9 cellular contexts compared by ENCODE assay signal in genomic region chr5:115461506-115462290, GRCh38.
DNase-seq lines count a peak whose midpoint lies in the region; ATAC-seq lines count a peak whose summit lies in the region.
"Had no signal": no experiment of that assay in that cellular context is flagged by ENCODE, and none has a peak within 500 bp of the region (broad histone marks: within the 10 kb centered on the region; RNA-seq: fewer than 3 reads in every experiment).

No MANE protein-coding gene starts in this region.

- POLR2A ChIA-PET in naive thymus-derived CD4-positive, alpha-beta T cell (lab: Charles Lee), result no interaction called here

- no peaks in the 10 kb centered on the region for H3K36me3 ChIP-seq in naive thymus-derived CD4-positive, alpha-beta T cell (ENCODE audit: control insufficient read depth in 2 of 3, insufficient read depth in 3 of 3, low read length in 3 of 3)

- DNase-seq in activated T-cell treated with anti-CD3 and anti-CD28 coated beads, Interleukin-2, amount 50 U/mL, for 48 hours, result peak; percentile 57 to 62
- peak in 1 of 9 donors; percentile 28 for DNase-seq in naive thymus-derived CD4-positive, alpha-beta T cell
- DNase-seq in NCI-H2196 (lab: John Stamatoyannopoulos, UW; ENCODE audit: unreplicated experiment) (no peak), pons (ENCODE audit: low spot score) (no peak), cortex of kidney (lab: John Stamatoyannopoulos, UW) (no peak), occipital lobe (lab: John Stamatoyannopoulos, UW) (no peak)
- DNase-seq: hypothalamus had no signal

- no peak overlapping the region for H3K27ac ChIP-seq in naive thymus-derived CD4-positive, alpha-beta T cell (ENCODE audit: low read depth, low read length)

- intact Hi-C loops in naive thymus-derived CD4-positive, alpha-beta T cell (cut with micrococcal nuclease), result loop anchor here in 1 of 2 donors (5.0 kb wide), 1 partner anchor 84 kb away; no protein-coding TSS in a partner anchor

- H3K27me3 Mint-ChIP-seq in naive thymus-derived CD4-positive, alpha-beta T cell, result peaks cover 20 to 38% (median 21%) of the 10 kb centered on the region in 5 donors

- no peak overlapping the region for H3K27ac Mint-ChIP-seq in naive thymus-derived CD4-positive, alpha-beta T cell

- no peaks in the 10 kb centered on the region for H3K27me3 ChIP-seq in naive thymus-derived CD4-positive, alpha-beta T cell (ENCODE audit: control insufficient read depth in 2 of 2, insufficient read depth in 2 of 2, low read length in 2 of 2)

- no peak overlapping the region for H3K4me3 ChIP-seq in naive thymus-derived CD4-positive, alpha-beta T cell (ENCODE audit: low read length)

- H3K4me1 ChIP-seq in naive thymus-derived CD4-positive, alpha-beta T cell (ENCODE audit: control insufficient read depth in 2 of 2, insufficient read depth in 2 of 2, low read length in 2 of 2), result no peaks in the 10 kb centered on the region

- CTCF ChIA-PET in naive thymus-derived CD4-positive, alpha-beta T cell (lab: Charles Lee), result no interaction called here

- H3K9me3 ChIP-seq in naive thymus-derived CD4-positive, alpha-beta T cell (ENCODE audit: control insufficient read depth in 2 of 3, low read length in 3 of 3), result no peaks in the 10 kb centered on the region

- H3K9me3 Mint-ChIP-seq in naive thymus-derived CD4-positive, alpha-beta T cell, result no peaks in the 10 kb centered on the region

- H3K4me3 Mint-ChIP-seq in naive thymus-derived CD4-positive, alpha-beta T cell, result no peak overlapping the region

- H3K36me3 Mint-ChIP-seq in naive thymus-derived CD4-positive, alpha-beta T cell, result no peaks in the 10 kb centered on the region

- H3K4me1 Mint-ChIP-seq in naive thymus-derived CD4-positive, alpha-beta T cell, result peaks cover 0 to 7% (median 0%) of the 10 kb centered on the region in 7 donors

- peak; percentile 47 for ATAC-seq in GM18520 (IDR thresholded peaks at IDR 0.05; ENCODE audit: unreplicated experiment)
- ATAC-seq in HG02884 (IDR thresholded peaks at IDR 0.05; ENCODE audit: unreplicated experiment), result peak; percentile 56
- ATAC-seq in naive thymus-derived CD4-positive, alpha-beta T cell, result peak; percentile 69

Comparison
In these comparisons a context has a peak if more than half of its experiments do, and no peak if none do; other contexts are left out.
1. DNase-seq: peak in activated T-cell treated with anti-CD3 and anti-CD28 coated beads, Interleukin-2, amount 50 U/mL, for 48 hours (2 of 2); none in NCI-H2196 (single experiment), pons (single experiment), cortex of kidney (single experiment) and occipital lobe (single experiment).
2. Peak in every context shown above with its lines, with median percentiles within 50 percentile points of each other: ATAC-seq.